11 cellular contexts compared by ENCODE assay signal in the genomic region with DNA sequence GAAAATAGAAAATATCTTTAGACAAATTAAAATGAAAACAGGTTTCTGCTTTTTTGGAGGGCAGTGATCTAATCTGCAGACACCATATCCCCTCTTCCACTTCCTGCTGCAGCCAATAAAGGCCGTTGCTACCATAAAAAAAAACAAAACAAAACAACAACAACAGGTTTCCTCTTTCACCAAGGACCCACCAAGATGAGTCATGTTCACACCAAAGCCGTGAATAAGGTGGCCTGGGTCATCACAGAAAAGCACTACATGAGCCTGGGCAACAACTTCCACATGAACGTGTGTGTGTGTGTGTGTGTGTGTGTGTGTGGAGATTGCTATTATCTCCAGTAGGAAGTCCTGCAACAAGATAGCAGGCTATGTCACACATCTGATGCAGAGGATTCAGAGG. TPM values are rescaled to one million over a fixed set of nuclear protein-coding genes. Genes with fewer than 3 reads are reported as not detected.
A peak's percentile ranks its signal among the peaks of the same experiment; 100 is the strongest.
DNase-seq lines count a peak whose midpoint lies in the region; ATAC-seq and TF ChIP-seq lines count a peak whose summit lies in the region.
"Had no signal": no experiment of that assay in that cellular context is flagged by ENCODE, and none has a peak within 500 bp of the region (broad histone marks: within the 10 kb centered on the region; RNA-seq: fewer than 3 reads in every experiment).

No MANE protein-coding gene starts in this region.

- H3K4me3 Mint-ChIP-seq in activated CD8-positive, alpha-beta T cell treated with anti-CD3 and anti-CD28 coated beads, Interleukin-2, amount 10 ng/mL, durations not matched to agents 7 days and 5 days, result no peak overlapping the region
- H3K4me3 Mint-ChIP-seq in activated CD8-positive, alpha-beta T cell treated with anti-CD3 and anti-CD28 coated beads for 36 hours, result no peak overlapping the region
- no peak overlapping the region for H3K4me3 Mint-ChIP-seq in central memory CD8-positive, alpha-beta T cell
- no peak overlapping the region for H3K4me3 Mint-ChIP-seq in glutamatergic neuron (ENCODE audit: unreplicated experiment)

- H3K4me3 ChIP-seq in upper lobe of right lung, result no peak overlapping the region

- H3K36me3 Mint-ChIP-seq in activated CD8-positive, alpha-beta T cell treated with anti-CD3 and anti-CD28 coated beads, Interleukin-2, amount 10 ng/mL, durations not matched to agents 7 days and 5 days (ENCODE audit: low read depth), result no peaks in the 10 kb centered on the region
- no peaks in the 10 kb centered on the region for H3K36me3 Mint-ChIP-seq in activated CD8-positive, alpha-beta T cell treated with anti-CD3 and anti-CD28 coated beads for 36 hours (ENCODE audit: low read depth)
- H3K36me3 Mint-ChIP-seq in central memory CD8-positive, alpha-beta T cell (ENCODE audit: insufficient read depth), result peaks cover 9% of the 10 kb centered on the region
- H3K36me3 Mint-ChIP-seq in glutamatergic neuron (ENCODE audit: unreplicated experiment), result no peaks in the 10 kb centered on the region

- peaks cover 3% of the 10 kb centered on the region for H3K4me1 Mint-ChIP-seq in activated CD8-positive, alpha-beta T cell treated with anti-CD3 and anti-CD28 coated beads, Interleukin-2, amount 10 ng/mL, durations not matched to agents 7 days and 5 days (ENCODE audit: low read depth)
- no peaks in the 10 kb centered on the region for H3K4me1 Mint-ChIP-seq in activated CD8-positive, alpha-beta T cell treated with anti-CD3 and anti-CD28 coated beads for 36 hours (ENCODE audit: low read depth)
- H3K4me1 Mint-ChIP-seq in central memory CD8-positive, alpha-beta T cell, result peaks cover 20% of the 10 kb centered on the region
- H3K4me1 Mint-ChIP-seq in glutamatergic neuron (ENCODE audit: low read depth, unreplicated experiment), result no peaks in the 10 kb centered on the region

- peak; percentile 44 for ATAC-seq in activated CD8-positive, alpha-beta T cell treated with anti-CD3 and anti-CD28 coated beads, Interleukin-2, amount 10 ng/mL, durations not matched to agents 7 days and 5 days
- ATAC-seq in activated CD8-positive, alpha-beta T cell treated with anti-CD3 and anti-CD28 coated beads for 36 hours, result no peak
- peak; percentile 90 for ATAC-seq in HG03196 (IDR thresholded peaks at IDR 0.05; ENCODE audit: unreplicated experiment)
- ATAC-seq in central memory CD8-positive, alpha-beta T cell (replicated peaks; ENCODE audit: extremely low read depth, poor library complexity, severe bottlenecking), result peak; percentile 96
- peak; percentile 41 for ATAC-seq in upper lobe of right lung

- no peak overlapping the region for H3K27ac ChIP-seq in upper lobe of right lung

- H3K36me3 ChIP-seq in upper lobe of right lung, result no peaks in the 10 kb centered on the region

- no peaks in the 10 kb centered on the region for H3K9me3 Mint-ChIP-seq in activated CD8-positive, alpha-beta T cell treated with anti-CD3 and anti-CD28 coated beads, Interleukin-2, amount 10 ng/mL, durations not matched to agents 7 days and 5 days (ENCODE audit: insufficient read depth)
- H3K9me3 Mint-ChIP-seq in activated CD8-positive, alpha-beta T cell treated with anti-CD3 and anti-CD28 coated beads for 36 hours, result no peaks in the 10 kb centered on the region
- no peaks in the 10 kb centered on the region for H3K9me3 Mint-ChIP-seq in central memory CD8-positive, alpha-beta T cell
- no peaks in the 10 kb centered on the region for H3K9me3 Mint-ChIP-seq in glutamatergic neuron (ENCODE audit: unreplicated experiment)

- CTCF ChIA-PET in activated CD8-positive, alpha-beta T cell treated with anti-CD3 and anti-CD28 coated beads, Interleukin-2, amount 10 ng/mL, durations not matched to agents 7 days and 5 days (lab: Charles Lee), result no interaction called here
- CTCF ChIA-PET in activated CD8-positive, alpha-beta T cell treated with anti-CD3 and anti-CD28 coated beads for 36 hours (lab: Charles Lee), result no interaction called here

- peaks cover 34% of the 10 kb centered on the region for H3K27me3 Mint-ChIP-seq in activated CD8-positive, alpha-beta T cell treated with anti-CD3 and anti-CD28 coated beads, Interleukin-2, amount 10 ng/mL, durations not matched to agents 7 days and 5 days (ENCODE audit: low read depth)
- H3K27me3 Mint-ChIP-seq in activated CD8-positive, alpha-beta T cell treated with anti-CD3 and anti-CD28 coated beads for 36 hours, result peaks cover 15% of the 10 kb centered on the region
- peaks cover 16% of the 10 kb centered on the region for H3K27me3 Mint-ChIP-seq in central memory CD8-positive, alpha-beta T cell
- H3K27me3 Mint-ChIP-seq in glutamatergic neuron (ENCODE audit: unreplicated experiment), result peaks cover 1% of the 10 kb centered on the region

- no peaks in the 10 kb centered on the region for H3K4me1 ChIP-seq in upper lobe of right lung

- no peaks in the 10 kb centered on the region for H3K27me3 ChIP-seq in upper lobe of right lung

- no peak for DNase-seq in activated CD8-positive, alpha-beta T cell treated with anti-CD3 and anti-CD28 coated beads, Interleukin-2, amount 10 ng/mL, durations not matched to agents 7 days and 5 days
- no peak for DNase-seq in activated CD8-positive, alpha-beta T cell treated with anti-CD3 and anti-CD28 coated beads for 36 hours
- DNase-seq in central memory CD8-positive, alpha-beta T cell (ENCODE audit: low spot score in 2 of 2), result peak in 1 of 2 donors; percentile 25
- DNase-seq in upper lobe of right lung (no peak), hippocampal formation (lab: John Stamatoyannopoulos, UW) (no peak), glutamatergic neuron (no peak)
- DNase-seq in stimulated activated CD4-positive, alpha-beta T cell treated with anti-CD3 and anti-CD28 coated beads, Interleukin-15, amount 100 ng/mL, for 24 hours, result no peak
- DNase-seq: activated naive CD4-positive, alpha-beta T cell treated with Interleukin-2 at 50 U/mL for 16 hours; effector memory CD4-positive, alpha-beta T cell; NCI-H2171 treated with DMSO at 0.1 percent for 48 hours had no signal

- POLR2A ChIA-PET in activated CD8-positive, alpha-beta T cell treated with anti-CD3 and anti-CD28 coated beads, Interleukin-2, amount 10 ng/mL, durations not matched to agents 7 days and 5 days (lab: Charles Lee), result no interaction called here
- POLR2A ChIA-PET in activated CD8-positive, alpha-beta T cell treated with anti-CD3 and anti-CD28 coated beads for 36 hours (lab: Charles Lee), result no interaction called here

- no peak for TF ChIP-seq CTCF in activated CD8-positive, alpha-beta T cell treated with anti-CD3 and anti-CD28 coated beads for 36 hours (IDR thresholded peaks at IDR 0.05)
- no peak for TF ChIP-seq CTCF in upper lobe of right lung (IDR thresholded peaks at IDR 0.05)
- TF ChIP-seq CTCF in glutamatergic neuron (IDR thresholded peaks at IDR 0.05; ENCODE audit: partially characterized antibody, unreplicated experiment), result no peak

- no peaks in the 10 kb centered on the region for H3K9me3 ChIP-seq in upper lobe of right lung

- no peak overlapping the region for H3K27ac Mint-ChIP-seq in activated CD8-positive, alpha-beta T cell treated with anti-CD3 and anti-CD28 coated beads, Interleukin-2, amount 10 ng/mL, durations not matched to agents 7 days and 5 days
- H3K27ac Mint-ChIP-seq in activated CD8-positive, alpha-beta T cell treated with anti-CD3 and anti-CD28 coated beads for 36 hours, result no peak overlapping the region
- H3K27ac Mint-ChIP-seq in central memory CD8-positive, alpha-beta T cell (ENCODE audit: low read depth), result peak overlapping the region; percentile 98
- H3K27ac Mint-ChIP-seq in glutamatergic neuron (ENCODE audit: unreplicated experiment), result no peak overlapping the region

- intact Hi-C loops in activated CD8-positive, alpha-beta T cell treated with anti-CD3 and anti-CD28 coated beads for 36 hours (cut with micrococcal nuclease), result no loop called here
- intact Hi-C loops in upper lobe of right lung (cut with DNase I), result no loop called here

RNA-seq across cellular contexts. Expression of a gene that starts 24.8 kb away (rescaled TPM):
- total RNA-seq in activated CD8-positive, alpha-beta T cell treated with anti-CD3 and anti-CD28 coated beads, Interleukin-2, amount 10 ng/mL, durations not matched to agents 7 days and 5 days, result under 1 TPM in 1 of 2 experiments, not detected in 1; 0.16 TPM
- under 1 TPM in 1 of 2 experiments, not detected in 1; 0.04 TPM for total RNA-seq in activated CD8-positive, alpha-beta T cell treated with anti-CD3 and anti-CD28 coated beads for 36 hours
- total RNA-seq in upper lobe of right lung (22.0 TPM), glutamatergic neuron (ENCODE audit: unreplicated experiment) (0.07 TPM)

Comparison
In these comparisons a context has a peak if more than half of its experiments do, and no peak if none do; other contexts are left out.
1. RNA of a gene that starts 24.8 kb away (total RNA-seq): 22.0 TPM in upper lobe of right lung (single experiment); 0.16 TPM in activated CD8-positive, alpha-beta T cell treated with anti-CD3 and anti-CD28 coated beads, Interleukin-2, amount 10 ng/mL, durations not matched to agents 7 days and 5 days, 0.07 TPM in glutamatergic neuron (single experiment) and 0.04 TPM in activated CD8-positive, alpha-beta T cell treated with anti-CD3 and anti-CD28 coated beads for 36 hours; every median in the first group is over 10 times any median in the second.